Comparison of ENCODE assay signal across 9 cellular contexts in the genomic region with DNA sequence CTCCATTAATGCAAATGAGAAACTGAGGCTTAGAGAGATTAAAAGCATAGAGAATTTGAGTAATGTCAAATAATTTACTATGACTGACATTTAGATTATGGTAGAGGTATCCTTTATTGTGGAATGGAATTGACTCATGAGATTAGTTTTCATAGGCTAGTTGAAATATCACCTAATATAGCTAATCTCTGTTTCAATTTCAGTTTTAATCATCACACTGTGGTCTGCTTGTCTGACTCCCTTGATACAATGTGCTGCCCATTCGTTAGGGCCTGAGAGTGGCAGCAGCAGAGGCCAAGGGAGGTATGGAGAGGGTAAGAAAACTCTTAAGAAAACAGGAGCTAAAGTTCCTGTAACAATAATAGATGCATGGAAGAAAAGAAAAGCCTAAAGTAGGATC. TPM values are rescaled to one million over a fixed set of nuclear protein-coding genes. Genes with fewer than 3 reads are reported as not detected.
DNase-seq lines count a peak whose midpoint lies in the region; ATAC-seq and TF ChIP-seq lines count a peak whose summit lies in the region.
"Had no signal": no experiment of that assay in that cellular context is flagged by ENCODE, and none has a peak within 500 bp of the region (broad histone marks: within the 10 kb centered on the region; RNA-seq: fewer than 3 reads in every experiment).

No MANE protein-coding gene starts in this region.

- TF ChIP-seq CTCF in GM06990 (IDR thresholded peaks at IDR 0.05; ENCODE audit: insufficient read depth, low read length, poor library complexity, severe bottlenecking): no peak

- H3K27me3 ChIP-seq in GM06990 (replicated peaks; ENCODE audit: control insufficient read depth, insufficient read depth, low read length): no peaks in the 10 kb centered on the region

- ATAC-seq in HG02588 (IDR thresholded peaks at IDR 0.05; ENCODE audit: unreplicated experiment) (peak; percentile 100), HG03342 (IDR thresholded peaks at IDR 0.05; ENCODE audit: unreplicated experiment) (peak; percentile 100), left cardiac atrium (no peak)

- no peak overlapping the region for H3K4me3 ChIP-seq in GM06990 (replicated peaks; ENCODE audit: low read depth, low read length)

- DNase-seq in GM06990 (ENCODE audit: extremely low read depth, insufficient read length) (peak; percentile 36), GM19238 (ENCODE audit: insufficient read length, low spot score) (peak; percentile 4), left cardiac atrium (no peak), COLO829 (ENCODE audit: low spot score) (no peak), DMS 273 treated with DMSO at 0.1 percent for 48 hours (lab: John Stamatoyannopoulos, UW) (no peak)
- no peak for DNase-seq in activated CD8-positive, alpha-beta memory T cell treated with anti-CD3 and anti-CD28 coated beads, Interleukin-2, amount 50 U/mL, for 4 hours
- DNase-seq: NCI-H1092 had no signal

- H3K36me3 ChIP-seq in GM06990 (ENCODE audit: control insufficient read depth, insufficient read depth, low read length): no peaks in the 10 kb centered on the region

- intact Hi-C loops in left cardiac atrium (cut with DNase I): loop anchor here in 1 of 2 donors (10.0 kb wide), 1 partner anchor 325 kb away; no protein-coding TSS in a partner anchor

RNA-seq across cellular contexts. Expression of a gene that starts 13.2 kb away (rescaled TPM):
- total RNA-seq in left cardiac atrium: 10 to 100 TPM; 59.5 to 68.8 TPM

Comparison
In these comparisons a context has a peak if more than half of its experiments do, and no peak if none do; other contexts are left out.
1. DNase-seq: peak in GM06990 (single experiment) and GM19238 (single experiment); none in left cardiac atrium (single experiment), activated CD8-positive, alpha-beta memory T cell treated with anti-CD3 and anti-CD28 coated beads, Interleukin-2, amount 50 U/mL, for 4 hours (single experiment), COLO829 (single experiment) and DMS 273 treated with DMSO at 0.1 percent for 48 hours (single experiment).
2. ATAC-seq: peak in HG02588 (single experiment) and HG03342 (single experiment); none in left cardiac atrium (0 of 2).